2 cellular contexts compared by ENCODE assay signal in the genomic region with DNA sequence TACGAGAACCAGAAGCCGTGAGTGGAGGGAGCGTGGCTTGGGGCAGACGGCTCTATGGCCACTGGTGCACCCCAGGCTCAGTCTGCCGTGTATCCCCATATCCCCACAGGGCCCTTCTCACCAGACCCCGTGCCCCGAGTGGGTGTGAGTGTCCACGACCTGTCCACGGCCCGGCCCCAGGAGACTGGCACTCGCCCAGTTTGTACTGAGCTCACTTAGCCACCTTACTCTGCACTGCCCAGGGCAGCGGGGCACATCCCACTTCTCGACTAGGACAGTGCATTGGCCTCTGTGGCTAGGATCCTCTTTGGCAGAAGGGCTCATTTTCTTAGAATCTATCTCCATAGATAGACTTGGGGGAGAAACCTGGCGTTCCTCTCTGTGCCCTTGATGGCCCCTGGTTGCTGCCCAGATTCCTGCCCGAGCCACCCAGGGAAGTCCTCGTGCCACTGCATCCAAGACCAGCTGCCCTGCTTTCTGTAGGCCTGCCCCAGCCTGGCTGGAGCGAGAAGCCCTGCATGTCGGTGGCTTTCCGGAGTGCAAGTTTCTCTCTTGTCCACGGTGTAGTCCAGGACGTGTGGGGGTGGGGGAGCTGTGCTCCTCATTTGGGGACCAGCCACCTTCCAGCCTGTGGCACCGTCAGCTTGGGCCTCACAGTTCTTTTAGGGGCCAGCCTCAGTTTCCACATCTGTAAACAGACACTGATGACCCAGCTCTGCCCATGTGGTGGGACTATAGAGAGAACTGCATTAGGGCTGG.
TF ChIP-seq lines count a peak whose summit lies in the region.

No MANE protein-coding gene starts in this region.

TF ChIP-seq in SK-N-SH, 30 proteins besides CTCF, POLR2A, EP300 and RAD21 (continued from another document):
- TF ChIP-seq, protein P1, sequence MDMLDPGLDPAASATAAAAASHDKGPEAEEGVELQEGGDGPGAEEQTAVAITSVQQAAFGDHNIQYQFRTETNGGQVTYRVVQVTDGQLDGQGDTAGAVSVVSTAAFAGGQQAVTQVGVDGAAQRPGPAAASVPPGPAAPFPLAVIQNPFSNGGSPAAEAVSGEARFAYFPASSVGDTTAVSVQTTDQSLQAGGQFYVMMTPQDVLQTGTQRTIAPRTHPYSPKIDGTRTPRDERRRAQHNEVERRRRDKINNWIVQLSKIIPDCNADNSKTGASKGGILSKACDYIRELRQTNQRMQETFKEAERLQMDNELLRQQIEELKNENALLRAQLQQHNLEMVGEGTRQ (IDR thresholded peaks at IDR 0.05; ENCODE audit: borderline replicate concordance, low read depth, low read length) = no peak
- TF ChIP-seq NFIC (IDR thresholded peaks at IDR 0.05; ENCODE audit: borderline replicate concordance) = no peak
- no peak for TF ChIP-seq RXRA (IDR thresholded peaks at IDR 0.05; ENCODE audit: borderline replicate concordance, low read depth)
- no peak for TF ChIP-seq SIN3A (IDR thresholded peaks at IDR 0.05; ENCODE audit: borderline replicate concordance, low read depth, low read length)
- TF ChIP-seq TCF12 (IDR thresholded peaks at IDR 0.05) = no peak
- TF ChIP-seq YY1 (IDR thresholded peaks at IDR 0.05; ENCODE audit: low read depth) = no peak
- no peak for TF ChIP-seq MEF2A (IDR thresholded peaks at IDR 0.05; ENCODE audit: borderline replicate concordance, low read depth)
- TF ChIP-seq FOXM1 (IDR thresholded peaks at IDR 0.05; ENCODE audit: low read depth) = no peak
- TF ChIP-seq CHD2 (IDR thresholded peaks at IDR 0.05; ENCODE audit: low read length, partially characterized antibody) = no peak
- TF ChIP-seq ELF1 (IDR thresholded peaks at IDR 0.05) = no peak
- TF ChIP-seq, protein P2, sequence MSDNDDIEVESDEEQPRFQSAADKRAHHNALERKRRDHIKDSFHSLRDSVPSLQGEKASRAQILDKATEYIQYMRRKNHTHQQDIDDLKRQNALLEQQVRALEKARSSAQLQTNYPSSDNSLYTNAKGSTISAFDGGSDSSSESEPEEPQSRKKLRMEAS (IDR thresholded peaks at IDR 0.05; ENCODE audit: low read depth) = no peak
- TF ChIP-seq, protein P3, sequence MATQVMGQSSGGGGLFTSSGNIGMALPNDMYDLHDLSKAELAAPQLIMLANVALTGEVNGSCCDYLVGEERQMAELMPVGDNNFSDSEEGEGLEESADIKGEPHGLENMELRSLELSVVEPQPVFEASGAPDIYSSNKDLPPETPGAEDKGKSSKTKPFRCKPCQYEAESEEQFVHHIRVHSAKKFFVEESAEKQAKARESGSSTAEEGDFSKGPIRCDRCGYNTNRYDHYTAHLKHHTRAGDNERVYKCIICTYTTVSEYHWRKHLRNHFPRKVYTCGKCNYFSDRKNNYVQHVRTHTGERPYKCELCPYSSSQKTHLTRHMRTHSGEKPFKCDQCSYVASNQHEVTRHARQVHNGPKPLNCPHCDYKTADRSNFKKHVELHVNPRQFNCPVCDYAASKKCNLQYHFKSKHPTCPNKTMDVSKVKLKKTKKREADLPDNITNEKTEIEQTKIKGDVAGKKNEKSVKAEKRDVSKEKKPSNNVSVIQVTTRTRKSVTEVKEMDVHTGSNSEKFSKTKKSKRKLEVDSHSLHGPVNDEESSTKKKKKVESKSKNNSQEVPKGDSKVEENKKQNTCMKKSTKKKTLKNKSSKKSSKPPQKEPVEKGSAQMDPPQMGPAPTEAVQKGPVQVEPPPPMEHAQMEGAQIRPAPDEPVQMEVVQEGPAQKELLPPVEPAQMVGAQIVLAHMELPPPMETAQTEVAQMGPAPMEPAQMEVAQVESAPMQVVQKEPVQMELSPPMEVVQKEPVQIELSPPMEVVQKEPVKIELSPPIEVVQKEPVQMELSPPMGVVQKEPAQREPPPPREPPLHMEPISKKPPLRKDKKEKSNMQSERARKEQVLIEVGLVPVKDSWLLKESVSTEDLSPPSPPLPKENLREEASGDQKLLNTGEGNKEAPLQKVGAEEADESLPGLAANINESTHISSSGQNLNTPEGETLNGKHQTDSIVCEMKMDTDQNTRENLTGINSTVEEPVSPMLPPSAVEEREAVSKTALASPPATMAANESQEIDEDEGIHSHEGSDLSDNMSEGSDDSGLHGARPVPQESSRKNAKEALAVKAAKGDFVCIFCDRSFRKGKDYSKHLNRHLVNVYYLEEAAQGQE (IDR thresholded peaks at IDR 0.05; ENCODE audit: low read depth, low read length) = no peak
- no peak for TF ChIP-seq SMC3 (IDR thresholded peaks at IDR 0.05; ENCODE audit: low read depth, low read length)
- no peak for TF ChIP-seq MXI1 (IDR thresholded peaks at IDR 0.05; ENCODE audit: low read depth, low read length)
TF ChIP-seq in SK-N-SH: peak in this region for 0.

TF ChIP-seq in SK-N-SH treated with all-trans-retinoic acid at 6 μM for 48 hours, 23 proteins besides CTCF, POLR2A, EP300 and RAD21 (continued from another document):
- TF ChIP-seq, protein P4, sequence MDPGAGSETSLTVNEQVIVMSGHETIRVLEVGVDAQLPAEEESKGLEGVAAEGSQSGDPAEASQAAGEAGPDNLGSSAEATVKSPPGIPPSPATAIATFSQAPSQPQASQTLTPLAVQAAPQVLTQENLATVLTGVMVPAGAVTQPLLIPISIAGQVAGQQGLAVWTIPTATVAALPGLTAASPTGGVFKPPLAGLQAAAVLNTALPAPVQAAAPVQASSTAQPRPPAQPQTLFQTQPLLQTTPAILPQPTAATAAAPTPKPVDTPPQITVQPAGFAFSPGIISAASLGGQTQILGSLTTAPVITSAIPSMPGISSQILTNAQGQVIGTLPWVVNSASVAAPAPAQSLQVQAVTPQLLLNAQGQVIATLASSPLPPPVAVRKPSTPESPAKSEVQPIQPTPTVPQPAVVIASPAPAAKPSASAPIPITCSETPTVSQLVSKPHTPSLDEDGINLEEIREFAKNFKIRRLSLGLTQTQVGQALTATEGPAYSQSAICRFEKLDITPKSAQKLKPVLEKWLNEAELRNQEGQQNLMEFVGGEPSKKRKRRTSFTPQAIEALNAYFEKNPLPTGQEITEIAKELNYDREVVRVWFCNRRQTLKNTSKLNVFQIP (CRISPR knock-in tag; IDR thresholded peaks at IDR 0.05; ENCODE audit: borderline replicate concordance, low read depth) = no peak
- no peak for TF ChIP-seq OSR1 (CRISPR knock-in tag; IDR thresholded peaks at IDR 0.05)
- TF ChIP-seq, protein P5, sequence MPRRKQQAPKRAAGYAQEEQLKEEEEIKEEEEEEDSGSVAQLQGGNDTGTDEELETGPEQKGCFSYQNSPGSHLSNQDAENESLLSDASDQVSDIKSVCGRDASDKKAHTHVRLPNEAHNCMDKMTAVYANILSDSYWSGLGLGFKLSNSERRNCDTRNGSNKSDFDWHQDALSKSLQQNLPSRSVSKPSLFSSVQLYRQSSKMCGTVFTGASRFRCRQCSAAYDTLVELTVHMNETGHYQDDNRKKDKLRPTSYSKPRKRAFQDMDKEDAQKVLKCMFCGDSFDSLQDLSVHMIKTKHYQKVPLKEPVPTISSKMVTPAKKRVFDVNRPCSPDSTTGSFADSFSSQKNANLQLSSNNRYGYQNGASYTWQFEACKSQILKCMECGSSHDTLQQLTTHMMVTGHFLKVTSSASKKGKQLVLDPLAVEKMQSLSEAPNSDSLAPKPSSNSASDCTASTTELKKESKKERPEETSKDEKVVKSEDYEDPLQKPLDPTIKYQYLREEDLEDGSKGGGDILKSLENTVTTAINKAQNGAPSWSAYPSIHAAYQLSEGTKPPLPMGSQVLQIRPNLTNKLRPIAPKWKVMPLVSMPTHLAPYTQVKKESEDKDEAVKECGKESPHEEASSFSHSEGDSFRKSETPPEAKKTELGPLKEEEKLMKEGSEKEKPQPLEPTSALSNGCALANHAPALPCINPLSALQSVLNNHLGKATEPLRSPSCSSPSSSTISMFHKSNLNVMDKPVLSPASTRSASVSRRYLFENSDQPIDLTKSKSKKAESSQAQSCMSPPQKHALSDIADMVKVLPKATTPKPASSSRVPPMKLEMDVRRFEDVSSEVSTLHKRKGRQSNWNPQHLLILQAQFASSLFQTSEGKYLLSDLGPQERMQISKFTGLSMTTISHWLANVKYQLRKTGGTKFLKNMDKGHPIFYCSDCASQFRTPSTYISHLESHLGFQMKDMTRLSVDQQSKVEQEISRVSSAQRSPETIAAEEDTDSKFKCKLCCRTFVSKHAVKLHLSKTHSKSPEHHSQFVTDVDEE (CRISPR knock-in tag; IDR thresholded peaks at IDR 0.05) = no peak
- TF ChIP-seq ZNF565 (CRISPR knock-in tag; conservative IDR thresholded peaks at IDR 0.05; ENCODE audit: low read depth) = no peak
- no peak for TF ChIP-seq ZNF8 (CRISPR knock-in tag; IDR thresholded peaks at IDR 0.05)
- TF ChIP-seq, protein P6, sequence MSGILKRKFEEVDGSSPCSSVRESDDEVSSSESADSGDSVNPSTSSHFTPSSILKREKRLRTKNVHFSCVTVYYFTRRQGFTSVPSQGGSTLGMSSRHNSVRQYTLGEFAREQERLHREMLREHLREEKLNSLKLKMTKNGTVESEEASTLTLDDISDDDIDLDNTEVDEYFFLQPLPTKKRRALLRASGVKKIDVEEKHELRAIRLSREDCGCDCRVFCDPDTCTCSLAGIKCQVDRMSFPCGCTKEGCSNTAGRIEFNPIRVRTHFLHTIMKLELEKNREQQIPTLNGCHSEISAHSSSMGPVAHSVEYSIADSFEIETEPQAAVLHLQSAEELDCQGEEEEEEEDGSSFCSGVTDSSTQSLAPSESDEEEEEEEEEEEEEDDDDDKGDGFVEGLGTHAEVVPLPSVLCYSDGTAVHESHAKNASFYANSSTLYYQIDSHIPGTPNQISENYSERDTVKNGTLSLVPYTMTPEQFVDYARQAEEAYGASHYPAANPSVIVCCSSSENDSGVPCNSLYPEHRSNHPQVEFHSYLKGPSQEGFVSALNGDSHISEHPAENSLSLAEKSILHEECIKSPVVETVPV (CRISPR knock-in tag; IDR thresholded peaks at IDR 0.05) = no peak
